ENCODE assay signal across 2 cellular contexts in the genomic region with DNA sequence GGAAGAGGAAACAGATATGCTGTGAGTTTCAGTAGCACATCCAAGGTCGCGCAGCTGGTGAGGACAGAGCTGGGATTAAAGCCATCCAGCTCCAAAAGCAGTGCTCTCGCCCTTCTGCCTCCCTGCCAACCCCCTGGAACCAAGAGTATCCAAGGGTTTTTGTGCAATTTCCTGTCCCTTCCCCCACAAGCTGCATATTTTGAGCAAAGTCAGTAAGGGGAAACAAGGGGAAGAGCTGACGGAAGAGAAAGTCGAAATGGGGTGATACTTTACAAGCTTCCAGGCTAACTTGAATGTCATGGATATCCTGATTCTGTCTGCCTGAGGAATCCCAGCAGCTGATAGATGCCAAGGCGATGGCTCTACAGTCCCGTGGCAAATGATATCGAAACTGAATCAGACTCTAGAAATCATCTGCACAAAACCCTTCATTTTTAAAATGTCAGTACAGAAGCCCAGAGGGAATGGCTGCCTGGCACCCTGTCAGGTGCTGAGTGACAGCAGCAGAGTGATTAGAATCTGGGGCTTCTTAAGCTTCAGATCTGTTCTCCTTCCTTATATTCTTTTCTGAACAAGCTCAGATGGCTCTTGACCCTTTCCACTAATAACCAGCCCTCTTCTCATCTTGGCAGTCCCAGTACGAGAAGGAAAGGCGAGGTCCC.
TF ChIP-seq lines count a peak whose summit lies in the region.

No MANE protein-coding gene starts in this region.

TF ChIP-seq in liver, 16 proteins besides CTCF, POLR2A, EP300 and RAD21:
- TF ChIP-seq RXRA (IDR thresholded peaks at IDR 0.05) (no peak), NR2F2 (IDR thresholded peaks at IDR 0.05) (peak; percentile 31)

TF ChIP-seq in HepG2, 621 proteins besides CTCF, POLR2A, EP300 and RAD21:
- no peak for TF ChIP-seq ZNF24 (IDR thresholded peaks at IDR 0.05)
- no peak for TF ChIP-seq ZNF792 (CRISPR knock-in tag; IDR thresholded peaks at IDR 0.05)
- TF ChIP-seq, protein P1, sequence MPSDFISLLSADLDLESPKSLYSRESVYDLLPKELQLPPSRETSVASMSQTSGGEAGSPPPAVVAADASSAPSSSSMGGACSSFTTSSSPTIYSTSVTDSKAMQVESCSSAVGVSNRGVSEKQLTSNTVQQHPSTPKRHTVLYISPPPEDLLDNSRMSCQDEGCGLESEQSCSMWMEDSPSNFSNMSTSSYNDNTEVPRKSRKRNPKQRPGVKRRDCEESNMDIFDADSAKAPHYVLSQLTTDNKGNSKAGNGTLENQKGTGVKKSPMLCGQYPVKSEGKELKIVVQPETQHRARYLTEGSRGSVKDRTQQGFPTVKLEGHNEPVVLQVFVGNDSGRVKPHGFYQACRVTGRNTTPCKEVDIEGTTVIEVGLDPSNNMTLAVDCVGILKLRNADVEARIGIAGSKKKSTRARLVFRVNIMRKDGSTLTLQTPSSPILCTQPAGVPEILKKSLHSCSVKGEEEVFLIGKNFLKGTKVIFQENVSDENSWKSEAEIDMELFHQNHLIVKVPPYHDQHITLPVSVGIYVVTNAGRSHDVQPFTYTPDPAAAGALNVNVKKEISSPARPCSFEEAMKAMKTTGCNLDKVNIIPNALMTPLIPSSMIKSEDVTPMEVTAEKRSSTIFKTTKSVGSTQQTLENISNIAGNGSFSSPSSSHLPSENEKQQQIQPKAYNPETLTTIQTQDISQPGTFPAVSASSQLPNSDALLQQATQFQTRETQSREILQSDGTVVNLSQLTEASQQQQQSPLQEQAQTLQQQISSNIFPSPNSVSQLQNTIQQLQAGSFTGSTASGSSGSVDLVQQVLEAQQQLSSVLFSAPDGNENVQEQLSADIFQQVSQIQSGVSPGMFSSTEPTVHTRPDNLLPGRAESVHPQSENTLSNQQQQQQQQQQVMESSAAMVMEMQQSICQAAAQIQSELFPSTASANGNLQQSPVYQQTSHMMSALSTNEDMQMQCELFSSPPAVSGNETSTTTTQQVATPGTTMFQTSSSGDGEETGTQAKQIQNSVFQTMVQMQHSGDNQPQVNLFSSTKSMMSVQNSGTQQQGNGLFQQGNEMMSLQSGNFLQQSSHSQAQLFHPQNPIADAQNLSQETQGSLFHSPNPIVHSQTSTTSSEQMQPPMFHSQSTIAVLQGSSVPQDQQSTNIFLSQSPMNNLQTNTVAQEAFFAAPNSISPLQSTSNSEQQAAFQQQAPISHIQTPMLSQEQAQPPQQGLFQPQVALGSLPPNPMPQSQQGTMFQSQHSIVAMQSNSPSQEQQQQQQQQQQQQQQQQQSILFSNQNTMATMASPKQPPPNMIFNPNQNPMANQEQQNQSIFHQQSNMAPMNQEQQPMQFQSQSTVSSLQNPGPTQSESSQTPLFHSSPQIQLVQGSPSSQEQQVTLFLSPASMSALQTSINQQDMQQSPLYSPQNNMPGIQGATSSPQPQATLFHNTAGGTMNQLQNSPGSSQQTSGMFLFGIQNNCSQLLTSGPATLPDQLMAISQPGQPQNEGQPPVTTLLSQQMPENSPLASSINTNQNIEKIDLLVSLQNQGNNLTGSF (CRISPR knock-in tag; IDR thresholded peaks at IDR 0.05): no peak
- TF ChIP-seq, protein P2, sequence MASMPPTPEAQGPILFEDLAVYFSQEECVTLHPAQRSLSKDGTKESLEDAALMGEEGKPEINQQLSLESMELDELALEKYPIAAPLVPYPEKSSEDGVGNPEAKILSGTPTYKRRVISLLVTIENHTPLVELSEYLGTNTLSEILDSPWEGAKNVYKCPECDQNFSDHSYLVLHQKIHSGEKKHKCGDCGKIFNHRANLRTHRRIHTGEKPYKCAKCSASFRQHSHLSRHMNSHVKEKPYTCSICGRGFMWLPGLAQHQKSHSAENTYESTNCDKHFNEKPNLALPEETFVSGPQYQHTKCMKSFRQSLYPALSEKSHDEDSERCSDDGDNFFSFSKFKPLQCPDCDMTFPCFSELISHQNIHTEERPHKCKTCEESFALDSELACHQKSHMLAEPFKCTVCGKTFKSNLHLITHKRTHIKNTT (CRISPR knock-in tag; IDR thresholded peaks at IDR 0.05): no peak
- TF ChIP-seq NONO (IDR thresholded peaks at IDR 0.05): no peak
- no peak for TF ChIP-seq NONO (CRISPR knock-in tag; conservative IDR thresholded peaks at IDR 0.05)
- TF ChIP-seq ZNF563 (CRISPR knock-in tag; IDR thresholded peaks at IDR 0.05): no peak
- TF ChIP-seq ZNF350 (CRISPR knock-in tag; IDR thresholded peaks at IDR 0.05; ENCODE audit: borderline replicate concordance, low read depth): no peak
- TF ChIP-seq, protein P3, sequence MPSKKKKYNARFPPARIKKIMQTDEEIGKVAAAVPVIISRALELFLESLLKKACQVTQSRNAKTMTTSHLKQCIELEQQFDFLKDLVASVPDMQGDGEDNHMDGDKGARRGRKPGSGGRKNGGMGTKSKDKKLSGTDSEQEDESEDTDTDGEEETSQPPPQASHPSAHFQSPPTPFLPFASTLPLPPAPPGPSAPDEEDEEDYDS (CRISPR knock-in tag; IDR thresholded peaks at IDR 0.05): no peak
- TF ChIP-seq ZNF562 (CRISPR knock-in tag; IDR thresholded peaks at IDR 0.05; ENCODE audit: borderline replicate concordance): no peak
- TF ChIP-seq, protein P4, sequence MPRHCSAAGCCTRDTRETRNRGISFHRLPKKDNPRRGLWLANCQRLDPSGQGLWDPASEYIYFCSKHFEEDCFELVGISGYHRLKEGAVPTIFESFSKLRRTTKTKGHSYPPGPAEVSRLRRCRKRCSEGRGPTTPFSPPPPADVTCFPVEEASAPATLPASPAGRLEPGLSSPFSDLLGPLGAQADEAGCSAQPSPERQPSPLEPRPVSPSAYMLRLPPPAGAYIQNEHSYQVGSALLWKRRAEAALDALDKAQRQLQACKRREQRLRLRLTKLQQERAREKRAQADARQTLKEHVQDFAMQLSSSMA (CRISPR knock-in tag; IDR thresholded peaks at IDR 0.05): no peak
- TF ChIP-seq ZNF446 (CRISPR knock-in tag; IDR thresholded peaks at IDR 0.05): no peak
- TF ChIP-seq MTF2 (CRISPR knock-in tag; IDR thresholded peaks at IDR 0.05; ENCODE audit: borderline replicate concordance): no peak
- TF ChIP-seq HDAC2 (CRISPR knock-in tag; IDR thresholded peaks at IDR 0.05): no peak
- TF ChIP-seq, protein P5, sequence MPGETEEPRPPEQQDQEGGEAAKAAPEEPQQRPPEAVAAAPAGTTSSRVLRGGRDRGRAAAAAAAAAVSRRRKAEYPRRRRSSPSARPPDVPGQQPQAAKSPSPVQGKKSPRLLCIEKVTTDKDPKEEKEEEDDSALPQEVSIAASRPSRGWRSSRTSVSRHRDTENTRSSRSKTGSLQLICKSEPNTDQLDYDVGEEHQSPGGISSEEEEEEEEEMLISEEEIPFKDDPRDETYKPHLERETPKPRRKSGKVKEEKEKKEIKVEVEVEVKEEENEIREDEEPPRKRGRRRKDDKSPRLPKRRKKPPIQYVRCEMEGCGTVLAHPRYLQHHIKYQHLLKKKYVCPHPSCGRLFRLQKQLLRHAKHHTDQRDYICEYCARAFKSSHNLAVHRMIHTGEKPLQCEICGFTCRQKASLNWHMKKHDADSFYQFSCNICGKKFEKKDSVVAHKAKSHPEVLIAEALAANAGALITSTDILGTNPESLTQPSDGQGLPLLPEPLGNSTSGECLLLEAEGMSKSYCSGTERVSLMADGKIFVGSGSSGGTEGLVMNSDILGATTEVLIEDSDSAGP (CRISPR knock-in tag; IDR thresholded peaks at IDR 0.05; ENCODE audit: borderline replicate concordance): no peak
- TF ChIP-seq ZNF746 (CRISPR knock-in tag; IDR thresholded peaks at IDR 0.05): no peak
- TF ChIP-seq ZNF761 (CRISPR knock-in tag; conservative IDR thresholded peaks at IDR 0.05): no peak
- no peak for TF ChIP-seq RAD51 (IDR thresholded peaks at IDR 0.05; ENCODE audit: borderline replicate concordance)
- TF ChIP-seq, protein P6, sequence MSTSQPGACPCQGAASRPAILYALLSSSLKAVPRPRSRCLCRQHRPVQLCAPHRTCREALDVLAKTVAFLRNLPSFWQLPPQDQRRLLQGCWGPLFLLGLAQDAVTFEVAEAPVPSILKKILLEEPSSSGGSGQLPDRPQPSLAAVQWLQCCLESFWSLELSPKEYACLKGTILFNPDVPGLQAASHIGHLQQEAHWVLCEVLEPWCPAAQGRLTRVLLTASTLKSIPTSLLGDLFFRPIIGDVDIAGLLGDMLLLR (CRISPR knock-in tag; IDR thresholded peaks at IDR 0.05): no peak
